Comparison of ENCODE assay signal across 10 cellular contexts in the genomic region with DNA sequence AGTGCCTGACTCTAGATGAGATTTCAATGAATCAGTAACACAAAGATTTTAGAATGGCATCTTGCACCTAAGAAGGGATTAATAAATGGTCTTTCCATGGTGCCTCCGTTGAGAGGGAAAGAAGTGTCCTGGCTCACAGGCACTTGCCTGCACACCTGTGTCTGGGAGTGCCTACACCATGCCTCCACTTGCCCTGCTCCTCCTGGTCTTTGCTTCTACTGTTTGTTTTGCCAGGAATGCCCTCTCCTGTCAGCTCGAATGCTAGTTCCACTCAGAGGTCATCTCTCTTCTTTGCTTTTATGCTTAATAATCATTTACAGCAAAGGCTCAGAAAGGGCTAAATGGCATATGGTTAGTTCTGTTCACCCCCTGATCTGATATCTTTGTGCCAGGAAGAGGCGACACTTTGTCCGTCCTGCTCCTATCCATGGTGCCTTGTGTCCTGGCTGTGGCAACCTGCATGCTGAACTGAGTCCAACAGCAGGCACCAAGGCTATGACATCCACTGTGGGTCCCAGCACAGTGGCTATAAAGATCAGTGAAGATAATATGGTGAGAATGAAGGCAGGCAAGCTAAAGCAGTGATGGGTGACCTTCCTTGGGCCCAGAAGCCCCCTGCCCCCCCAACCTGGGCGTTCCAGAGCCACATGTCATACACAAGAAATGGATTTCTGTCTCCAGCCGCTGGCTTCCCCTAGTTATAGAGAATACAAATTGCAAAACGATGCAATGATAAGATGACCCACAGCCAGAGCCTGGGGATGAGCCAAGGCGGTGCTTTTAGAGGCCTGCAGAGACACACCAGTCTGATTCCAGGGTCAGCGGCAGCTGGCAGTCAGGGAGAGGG. TPM values are rescaled to one million over a fixed set of nuclear protein-coding genes. Genes with fewer than 3 reads are reported as not detected.
A peak's percentile ranks its signal among the peaks of the same experiment; 100 is the strongest.
DNase-seq lines count a peak whose midpoint lies in the region; ATAC-seq and TF ChIP-seq lines count a peak whose summit lies in the region.
"Had no signal": no experiment of that assay in that cellular context is flagged by ENCODE, and none has a peak within 500 bp of the region (broad histone marks: within the 10 kb centered on the region; RNA-seq: fewer than 3 reads in every experiment).

No MANE protein-coding gene starts in this region.

- peaks cover 20% of the 10 kb centered on the region for H3K4me1 ChIP-seq in fibroblast of lung (ENCODE audit: control insufficient read depth, extremely low read depth, insufficient read depth, low read length)
- peaks cover 31 to 33% of the 10 kb centered on the region in 2 donors for H3K4me1 ChIP-seq in neuronal stem cell (ENCODE audit: control insufficient read depth in 2 of 2, insufficient read depth in 1 of 2, low read depth in 1 of 2, low read length in 2 of 2)

- H3K4me3 ChIP-seq in BJ (ENCODE audit: low read depth, low read length): peak overlapping the region; percentile 49; the same call in 1 of the 2 replicates
- H3K4me3 ChIP-seq in fibroblast of lung (replicated peaks in 1 of 4; ENCODE audit: control extremely low read depth in 1 of 4, insufficient read depth in 1 of 4, low read depth in 3 of 4, low read length in 4 of 4): peak overlapping the region in 3 of 4 experiments; percentile 1 to 63 (median 57)
- no peak overlapping the region for H3K4me3 ChIP-seq in neuronal stem cell (ENCODE audit: low read length in 2 of 2)

- POLR2A ChIA-PET in BJ (lab: Charles Lee): no interaction called here

- CTCF ChIA-PET in BJ (lab: Yijun Ruan, JAX): no interaction called here

- no peak overlapping the region for H3K27ac ChIP-seq in fibroblast of lung (ENCODE audit: insufficient read depth, low read length)
- H3K27ac ChIP-seq in neuronal stem cell (replicated peaks; ENCODE audit: low read length): no peak overlapping the region
- H3K27ac ChIP-seq: KMS-11 had no signal

- H2BK15ac ChIP-seq in neuronal stem cell (ENCODE audit: low read length): no peak overlapping the region

- H3K9ac ChIP-seq in fibroblast of lung (ENCODE audit: insufficient read depth, low read length): no peak overlapping the region
- no peak overlapping the region for H3K9ac ChIP-seq in neuronal stem cell (ENCODE audit: low read depth, low read length, poor library complexity)
- H3K9ac ChIP-seq: KMS-11 had no signal

- no peak overlapping the region for H3K23ac ChIP-seq in neuronal stem cell (ENCODE audit: low read depth, low read length, poor library complexity)

- DNase-seq in BJ (ENCODE audit: low read depth) (no peak), RKO (ENCODE audit: low spot score) (peak; percentile 44), fibroblast of lung (ENCODE audit: low read depth in 2 of 2) (peak; percentile 23 to 34), neuronal stem cell (ENCODE audit: low spot score) (no peak), SIG-M5 treated with dmso at 0.1 percent for 504 hours (lab: John Stamatoyannopoulos, UW; ENCODE audit: unreplicated experiment) (no peak), SIG-M5 (lab: John Stamatoyannopoulos, UW) (no peak), NCI-H2081 (lab: John Stamatoyannopoulos, UW) (no peak)

- H2AFZ ChIP-seq in fibroblast of lung (ENCODE audit: low read length): no peak overlapping the region
- peak overlapping the region; percentile 84 for H2AFZ ChIP-seq in neuronal stem cell (ENCODE audit: low read length)

- no peak overlapping the region for H2BK120ac ChIP-seq in neuronal stem cell (ENCODE audit: low read depth, low read length)

- WGBS in neuronal stem cell (ENCODE audit: extremely low coverage in 2 of 2, insufficient read length in 2 of 2, insufficient replicate concordance in 1 of 2), 2 donors: no CpG with 5 or more reads among the region's 9 CpGs

- TF ChIP-seq CTCF in BJ (IDR thresholded peaks at IDR 0.05; ENCODE audit: insufficient read depth, low read depth, low read length) (no peak), fibroblast of lung (conservative IDR thresholded peaks at IDR 0.05 in 1 of 2, IDR thresholded peaks at IDR 0.05 in 1 of 2; ENCODE audit: low read depth in 1 of 2, low read length in 2 of 2) (no peak)

- H3K4ac ChIP-seq in neuronal stem cell (ENCODE audit: low read length): no peak overlapping the region

- H2BK12ac ChIP-seq in neuronal stem cell (ENCODE audit: low read length): no peak overlapping the region

- H3K9me3 ChIP-seq in fibroblast of lung (ENCODE audit: control insufficient read depth, insufficient read depth, low read depth, low read length) (no peaks in the 10 kb centered on the region), neuronal stem cell (replicated peaks in 1 of 2; ENCODE audit: control insufficient read depth in 2 of 2, insufficient read depth in 1 of 2, low read depth in 1 of 2, low read length in 2 of 2) (no peaks in the 10 kb centered on the region)

- ATAC-seq in HG03460 (IDR thresholded peaks at IDR 0.05; ENCODE audit: unreplicated experiment): no peak

- H4K91ac ChIP-seq in neuronal stem cell (ENCODE audit: low read depth, low read length, poor library complexity): no peak overlapping the region

- no peak overlapping the region for H3K14ac ChIP-seq in neuronal stem cell (ENCODE audit: low read length)

- no peaks in the 10 kb centered on the region for H3K79me1 ChIP-seq in neuronal stem cell (ENCODE audit: low read depth, low read length)

- H3K4me2 ChIP-seq in fibroblast of lung (ENCODE audit: extremely low read depth, insufficient read depth, low read length) (peak overlapping the region; percentile 10), neuronal stem cell (ENCODE audit: insufficient read depth, low read length, poor library complexity, severe bottlenecking) (no peak overlapping the region)
- H3K4me2 ChIP-seq: KMS-11 had no signal

- no peak overlapping the region for H4K8ac ChIP-seq in neuronal stem cell (ENCODE audit: low read depth, low read length)

- no peak overlapping the region for H2BK5ac ChIP-seq in neuronal stem cell (ENCODE audit: low read length)

- no peak overlapping the region for H3K18ac ChIP-seq in neuronal stem cell (ENCODE audit: low read length)

- H3K36me3 ChIP-seq in BJ (ENCODE audit: control insufficient read depth, insufficient read depth, low read length) (no peaks in the 10 kb centered on the region), fibroblast of lung (ENCODE audit: control insufficient read depth, insufficient read depth, low read length) (no peaks in the 10 kb centered on the region), neuronal stem cell (replicated peaks in 1 of 2; ENCODE audit: control insufficient read depth in 2 of 2, insufficient read depth in 2 of 2, low read length in 2 of 2) (no peaks in the 10 kb centered on the region)

- H3K27me3 ChIP-seq in BJ (ENCODE audit: control insufficient read depth, insufficient read depth, low read length): no peaks in the 10 kb centered on the region
- H3K27me3 ChIP-seq in fibroblast of lung (ENCODE audit: control insufficient read depth, insufficient read depth, low read length): no peaks in the 10 kb centered on the region
- H3K27me3 ChIP-seq in neuronal stem cell (ENCODE audit: control insufficient read depth in 3 of 3, insufficient read depth in 3 of 3, low read depth in 1 of 3, low read length in 3 of 3): peaks cover 7 to 43% (median 35%) of the 10 kb centered on the region in 3 experiments

- H4K20me1 ChIP-seq in fibroblast of lung (ENCODE audit: control insufficient read depth, extremely low read depth, insufficient read depth, low read length): no peaks in the 10 kb centered on the region

- no peaks in the 10 kb centered on the region for H3K79me2 ChIP-seq in fibroblast of lung (ENCODE audit: control insufficient read depth, insufficient read depth, low read length)

- H2AK5ac ChIP-seq in neuronal stem cell (ENCODE audit: low read depth, low read length): peak overlapping the region; percentile 10

RNA-seq across cellular contexts. Expression of gene C6orf132, which starts 1.4 kb away (rescaled TPM):
- 0.51 and 0.70 TPM in 2 replicates for polyA plus RNA-seq in BJ (2011; rRNA removed)
- 0.41 and 0.47 TPM in 2 replicates for polyA minus RNA-seq in BJ (2011; rRNA and poly(A)+ RNA removed)
- total RNA-seq in fibroblast of lung: 1.0 and 1.2 TPM in 2 replicates
- 0.87 and 1.1 TPM in 2 replicates for polyA plus RNA-seq in fibroblast of lung
- polyA plus RNA-seq in fibroblast of lung (2012): 4.7 and 8.0 TPM in 2 replicates
- polyA minus RNA-seq in fibroblast of lung (ENCODE audit: low replicate concordance): 3.7 and 4.6 TPM in 2 replicates
- 0.39 TPM for polyA plus RNA-seq in neuronal stem cell (2013, experiment 1 of 2)
- polyA plus RNA-seq in neuronal stem cell (2013, experiment 2 of 2): 0.39 TPM
- total RNA-seq: RPMI7951 had no signal

RNA-seq across cellular contexts. Expression of gene GUCA1A, which starts 32.2 kb away (rescaled TPM):
- 0.20 and 0.33 TPM in 2 replicates for polyA plus RNA-seq in BJ (2011; rRNA removed)
- 0.14 TPM in 1 of 2 replicates, not detected in the other for polyA minus RNA-seq in BJ (2011; rRNA and poly(A)+ RNA removed)
- under 0.01 and 0.33 TPM in 2 replicates for total RNA-seq in fibroblast of lung
- polyA plus RNA-seq in fibroblast of lung: 0.11 and 0.16 TPM in 2 replicates
- polyA plus RNA-seq in fibroblast of lung (2012): 0.10 and 0.12 TPM in 2 replicates
- not detected in 2 replicates for polyA minus RNA-seq in fibroblast of lung (ENCODE audit: low replicate concordance)
- polyA plus RNA-seq in neuronal stem cell (2013, experiment 1 of 2): 2.2 TPM
- 2.8 TPM for polyA plus RNA-seq in neuronal stem cell (2013, experiment 2 of 2)
- total RNA-seq: RPMI7951 had no signal

RNA-seq across cellular contexts. Expression of gene GUCA1B, which starts 53.8 kb away (rescaled TPM):
- polyA plus RNA-seq in BJ (2011; rRNA removed): 0.40 and 0.58 TPM in 2 replicates
- polyA minus RNA-seq in BJ (2011; rRNA and poly(A)+ RNA removed): 0.21 TPM in 1 of 2 replicates, not detected in the other
- total RNA-seq in fibroblast of lung: under 0.01 and 0.83 TPM in 2 replicates
- polyA plus RNA-seq in fibroblast of lung: 0.14 and 0.39 TPM in 2 replicates
- polyA plus RNA-seq in fibroblast of lung (2012): 0.12 and 0.14 TPM in 2 replicates
- polyA minus RNA-seq in fibroblast of lung (ENCODE audit: low replicate concordance): 1.1 TPM in 1 of 2 replicates, not detected in the other
- polyA plus RNA-seq in neuronal stem cell (2013, experiment 1 of 2): 1.2 TPM
- 1.3 TPM for polyA plus RNA-seq in neuronal stem cell (2013, experiment 2 of 2)
- total RNA-seq: RPMI7951 had no signal

Comparison
In these comparisons a context has a peak if more than half of its experiments do, and no peak if none do; other contexts are left out.
1. DNase-seq: peak in RKO (single experiment) and fibroblast of lung (2 of 2); none in BJ (single experiment), neuronal stem cell (single experiment), SIG-M5 treated with dmso at 0.1 percent for 504 hours (single experiment), SIG-M5 (single experiment) and NCI-H2081 (0 of 2).
2. H3K4me3 ChIP-seq: peak in BJ (single experiment) and fibroblast of lung (3 of 4); none in neuronal stem cell (0 of 2).